ENCODE assay signal across 8 cellular contexts in genomic region chr5:172958268-172959046, GRCh38. TPM values are rescaled to one million over a fixed set of nuclear protein-coding genes. Genes with fewer than 3 reads are reported as not detected.
DNase-seq lines count a peak whose midpoint lies in the region; ATAC-seq and TF ChIP-seq lines count a peak whose summit lies in the region.

No MANE protein-coding gene starts in this region.

- 4 to 9% methylated on average over 33 to 55 of the region's 55 CpGs for WGBS in tibial nerve, 2 donors

- ATAC-seq in GM19452 (IDR thresholded peaks at IDR 0.05; ENCODE audit: unreplicated experiment), result peak; percentile 57
- ATAC-seq in activated naive CD4-positive, alpha-beta T cell treated with anti-CD3 and anti-CD28 coated beads, Interleukin-2, amount 50 U/mL, for 72 hours, result peak; percentile 77 to 84

- no peaks in the 10 kb centered on the region for H3K9me3 ChIP-seq in BE2C
- H3K9me3 ChIP-seq in cardiac muscle cell (ENCODE audit: low read depth), result no peaks in the 10 kb centered on the region
- no peaks in the 10 kb centered on the region for H3K9me3 ChIP-seq in tibial nerve

- H3K4me1 ChIP-seq in BE2C, result peaks cover 4% of the 10 kb centered on the region; the same call in 1 of the 2 replicates
- peaks cover 3% of the 10 kb centered on the region for H3K4me1 ChIP-seq in cardiac muscle cell (ENCODE audit: low read depth)
- peaks cover 0 to 28% (median 14%) of the 10 kb centered on the region in 4 donors for H3K4me1 ChIP-seq in tibial nerve

- DNase-seq in BE2C (peak; percentile 76), HPDE6-E6E7 (ENCODE audit: extremely low spot score) (peak; percentile 45), SKM-1 (lab: John Stamatoyannopoulos, UW; ENCODE audit: unreplicated experiment) (peak; percentile 20), cardiac muscle cell (ENCODE audit: low read depth in 1 of 2, low spot score in 1 of 2) (peak; percentile 73 to 74), pons (ENCODE audit: low spot score) (peak; percentile 30), tibial nerve (ENCODE audit: low spot score in 2 of 2) (peak; percentile 46 to 54)
- DNase-seq in activated naive CD4-positive, alpha-beta T cell treated with anti-CD3 and anti-CD28 coated beads, Interleukin-2, amount 50 U/mL, for 72 hours (ENCODE audit: low spot score in 2 of 2), result peak; percentile 68 to 76

- no peaks in the 10 kb centered on the region for H3K9me3 Mint-ChIP-seq in activated naive CD4-positive, alpha-beta T cell treated with anti-CD3 and anti-CD28 coated beads, Interleukin-2, amount 50 U/mL, for 72 hours

- peak overlapping the region; percentile 90 for H3K4me3 ChIP-seq in BE2C (ENCODE audit: low read depth, low read length)
- H3K4me3 ChIP-seq in cardiac muscle cell, result peak overlapping the region; percentile 70
- peak overlapping the region; percentile 78 to 98 (median 90) for H3K4me3 ChIP-seq in tibial nerve

- H3K36me3 ChIP-seq in BE2C (no peaks in the 10 kb centered on the region), cardiac muscle cell (peaks cover 2% of the 10 kb centered on the region), tibial nerve (peaks cover 0 to 13% (median 0%) of the 10 kb centered on the region in 3 donors)

- H3K36me3 Mint-ChIP-seq in activated naive CD4-positive, alpha-beta T cell treated with anti-CD3 and anti-CD28 coated beads, Interleukin-2, amount 50 U/mL, for 72 hours, result peaks cover 6 to 16% of the 10 kb centered on the region in 2 donors

- TF ChIP-seq CTCF in BE2C (IDR thresholded peaks at IDR 0.05; ENCODE audit: low read depth, low read length) (no peak), cardiac muscle cell (IDR thresholded peaks at IDR 0.05; ENCODE audit: low read depth, low read length) (no peak), tibial nerve (IDR thresholded peaks at IDR 0.05) (no peak)

- H3K27ac ChIP-seq in cardiac muscle cell (peak overlapping the region; percentile 49), tibial nerve (peak overlapping the region; percentile 57 to 90 (median 82))

- TF ChIP-seq EP300 in tibial nerve (IDR thresholded peaks at IDR 0.05), result no peak

- no peak for TF ChIP-seq POLR2A in tibial nerve (IDR thresholded peaks at IDR 0.05)

- H3K27me3 ChIP-seq in BE2C (no peaks in the 10 kb centered on the region), cardiac muscle cell (no peaks in the 10 kb centered on the region), tibial nerve (no peaks in the 10 kb centered on the region)

- H3K27ac Mint-ChIP-seq in activated naive CD4-positive, alpha-beta T cell treated with anti-CD3 and anti-CD28 coated beads, Interleukin-2, amount 50 U/mL, for 72 hours, result peak overlapping the region; percentile 98 to 100

RNA-seq across cellular contexts. Expression of gene RPL26L1, which starts 0.8 kb away (rescaled TPM):
- 175 TPM for polyA plus RNA-seq in BE2C (2012; ENCODE audit: insufficient read depth, insufficient read length, low read depth)
- 10 to 100 TPM; 53.5 to 61.6 TPM for total RNA-seq in activated naive CD4-positive, alpha-beta T cell treated with anti-CD3 and anti-CD28 coated beads, Interleukin-2, amount 50 U/mL, for 72 hours
- 56.7 and 73.4 TPM in 2 replicates for total RNA-seq in cardiac muscle cell
- polyA plus RNA-seq in cardiac muscle cell, result 91.4 and 108 TPM in 2 replicates
- 10 to 100 TPM in 3 of 4 donors, 1 to 10 TPM in 1; 6.1 to 30.8 (median 25.3) TPM for total RNA-seq in tibial nerve

RNA-seq across cellular contexts. Expression of gene ATP6V0E1, which starts 25.1 kb away (rescaled TPM):
- polyA plus RNA-seq in BE2C (2012; ENCODE audit: insufficient read depth, insufficient read length, low read depth), result 285 TPM
- total RNA-seq in activated naive CD4-positive, alpha-beta T cell treated with anti-CD3 and anti-CD28 coated beads, Interleukin-2, amount 50 U/mL, for 72 hours, result 10 to 100 TPM; 84.7 to 88.3 TPM
- 52.2 and 64.2 TPM in 2 replicates for total RNA-seq in cardiac muscle cell
- 224 and 301 TPM in 2 replicates for polyA plus RNA-seq in cardiac muscle cell
- total RNA-seq in tibial nerve, result 100 to 1,000 TPM in 1 of 4 donors, 10 to 100 TPM in 3; 88.8 to 121 (median 92.0) TPM

Comparison
In these comparisons a context has a peak if more than half of its experiments do, and no peak if none do; other contexts are left out.
1. Peak in every context shown above with its lines: DNase-seq, ATAC-seq, H3K4me3 ChIP-seq and H3K27ac ChIP-seq.
2. DNase-seq: peak in every context shown above with its lines; median percentile 76 in BE2C; 74 in cardiac muscle cell; 72 in activated naive CD4-positive, alpha-beta T cell treated with anti-CD3 and anti-CD28 coated beads, Interleukin-2, amount 50 U/mL, for 72 hours; 50 in tibial nerve; 45 in HPDE6-E6E7; 30 in pons; 20 in SKM-1.